Comparison of ENCODE assay signal across 8 cellular contexts in genomic region chr7:29091121-29091601, GRCh38. TPM values are rescaled to one million over a fixed set of nuclear protein-coding genes. Genes with fewer than 3 reads are reported as not detected.
A peak's percentile ranks its signal among the peaks of the same experiment; 100 is the strongest.
DNase-seq lines count a peak whose midpoint lies in the region; ATAC-seq and TF ChIP-seq lines count a peak whose summit lies in the region.

No MANE protein-coding gene starts in this region.

- dilution Hi-C loops in mammary epithelial cell (cut with HindIII; ENCODE audit: low sequenced_read_pairs): no loop called here

- no peak overlapping the region for H3K9ac ChIP-seq in mammary epithelial cell (ENCODE audit: insufficient read depth, low read length)

- TF ChIP-seq CTCF in GM10248 (IDR thresholded peaks at IDR 0.05; ENCODE audit: control extremely low read depth, extremely low read depth, low read depth, missing control alignments): no peak
- TF ChIP-seq CTCF in mammary epithelial cell (conservative IDR thresholded peaks at IDR 0.05 in 1 of 2, IDR thresholded peaks at IDR 0.05 in 1 of 2; ENCODE audit: extremely low read depth in 1 of 2, insufficient read depth in 1 of 2, low read depth in 1 of 2, low read length in 2 of 2): no peak
- TF ChIP-seq CTCF in nephron progenitor cell (IDR thresholded peaks at IDR 0.05): no peak

- peak overlapping the region; percentile 60 for H3K27ac Mint-ChIP-seq in nephron progenitor cell

- DNase-seq in GM10248 (ENCODE audit: extremely low spot score) (peak; percentile 21), mammary epithelial cell (no peak), nephron progenitor cell (no peak)
- DNase-seq in activated effector memory CD4-positive, alpha-beta T cell treated with anti-CD3 and anti-CD28 coated beads, Interleukin-2, amount 50 U/mL, for 16 hours: no peak

- no TSS peak for BruUV-seq in mammary epithelial cell (replicated peaks; lab: Mats Ljungman, UMichigan)

- ATAC-seq in HG02870 (IDR thresholded peaks at IDR 0.05; ENCODE audit: unreplicated experiment) (peak; percentile 19), HG02938 (IDR thresholded peaks at IDR 0.05; ENCODE audit: unreplicated experiment) (no peak), HG02759 (IDR thresholded peaks at IDR 0.05; ENCODE audit: unreplicated experiment) (no peak), HG02678 (IDR thresholded peaks at IDR 0.05; ENCODE audit: unreplicated experiment) (no peak)

- in situ Hi-C loops in mammary epithelial cell (cut with MboI; ENCODE audit: low sequenced_read_pairs in 2 of 2): no loop called here

- H3K4me3 ChIP-seq in mammary epithelial cell (replicated peaks in 1 of 3; ENCODE audit: insufficient read depth in 1 of 3, low read depth in 2 of 3, low read length in 3 of 3): peak overlapping the region; percentile 9 to 25 (median 16)

- H3K27me3 Mint-ChIP-seq in nephron progenitor cell (ENCODE audit: low read depth, poor library complexity): no peaks in the 10 kb centered on the region

- H3K36me3 ChIP-seq in mammary epithelial cell (ENCODE audit: insufficient read depth, low read length): no peaks in the 10 kb centered on the region

- peaks cover 65% of the 10 kb centered on the region for H3K4me1 Mint-ChIP-seq in nephron progenitor cell

- no peaks in the 10 kb centered on the region for H3K27me3 ChIP-seq in mammary epithelial cell (ENCODE audit: insufficient read depth, low read length)

- H3K4me3 Mint-ChIP-seq in nephron progenitor cell: no peak overlapping the region

- peak overlapping the region; percentile 89 for H2AFZ ChIP-seq in mammary epithelial cell (ENCODE audit: low read depth, low read length)

- whole genome bisulfite sequencing in mammary epithelial cell (ENCODE audit: low coverage, missing lambda C conversion rate): 11% methylated on average over 6 of the region's 8 CpGs

- CTCF ChIA-PET in GM10248 (lab: Yijun Ruan, JAX) (interaction anchor here (1.2 to 5.8 kb wide), 9 partner anchors 9 to 170 kb away, joined by 3 to 30 read pairs (median 13); no protein-coding TSS in a partner anchor), mammary epithelial cell (lab: Charles Lee; ENCODE audit: low non-redundant PET) (no interaction called here)

- H3K79me2 ChIP-seq in mammary epithelial cell (ENCODE audit: insufficient read depth, low read length): no peaks in the 10 kb centered on the region

- intact Hi-C loops in mammary epithelial cell (cut with micrococcal nuclease): no loop called here

- peaks cover 7% of the 10 kb centered on the region for H3K4me1 ChIP-seq in mammary epithelial cell (ENCODE audit: insufficient read depth, low read length)

- peak overlapping the region; percentile 62 for H3K4me2 ChIP-seq in mammary epithelial cell (ENCODE audit: insufficient read depth, low read depth, low read length)

- no peaks in the 10 kb centered on the region for H3K9me3 ChIP-seq in mammary epithelial cell (replicated peaks; ENCODE audit: insufficient read depth, low read length)

- H3K36me3 Mint-ChIP-seq in nephron progenitor cell (ENCODE audit: low read depth): peaks cover 25% of the 10 kb centered on the region

- no peaks in the 10 kb centered on the region for H3K9me3 Mint-ChIP-seq in nephron progenitor cell

- POLR2A ChIA-PET in GM10248 (lab: Yijun Ruan, JAX): no interaction called here

- H4K20me1 ChIP-seq in mammary epithelial cell (ENCODE audit: insufficient read depth, low read length): no peaks in the 10 kb centered on the region

- H3K27ac ChIP-seq in mammary epithelial cell (ENCODE audit: insufficient read depth, low read depth, low read length): no peak overlapping the region

RNA-seq across cellular contexts. Expression of gene CPVL, which starts 55.2 kb away (rescaled TPM):
- not detected for total RNA-seq in mammary epithelial cell
- polyA plus RNA-seq in mammary epithelial cell: 0.57 TPM
- not detected for polyA minus RNA-seq in mammary epithelial cell
